In genomic region chr16:53071748-53072301, GRCh38 we compare ENCODE assay signal across 7 cellular contexts. TPM values are rescaled to one million over a fixed set of nuclear protein-coding genes. Genes with fewer than 3 reads are reported as not detected.
DNase-seq lines count a peak whose midpoint lies in the region; ATAC-seq and TF ChIP-seq lines count a peak whose summit lies in the region.

No MANE protein-coding gene starts in this region.

- peaks cover 8% of the 10 kb centered on the region for H3K4me1 ChIP-seq in ectodermal cell (ENCODE audit: control insufficient read depth, insufficient read depth, low read length)
- H3K4me1 ChIP-seq in CD8-positive, alpha-beta memory T cell (ENCODE audit: insufficient read depth, low read length), result peaks cover 24% of the 10 kb centered on the region

- WGBS in ectodermal cell, 2 experiments, result 45 to 53% methylated on average over 6 of the region's 6 CpGs

- H3K4me3 Mint-ChIP-seq in CD8-positive, alpha-beta memory T cell, result peak overlapping the region in 1 of 7 donors; percentile 75

- intact Hi-C loops in posterior vena cava (cut with DNase I), result no loop called here

- peaks cover 49 to 62% (median 60%) of the 10 kb centered on the region in 3 donors for H3K4me1 Mint-ChIP-seq in CD8-positive, alpha-beta memory T cell

- CTCF ChIA-PET in CD8-positive, alpha-beta memory T cell (lab: Charles Lee), result interaction anchor here (10.0 kb wide), 1 partner anchor 16 kb away, joined by 66 read pairs; the partner anchor contains the start of gene CHD9

- peaks cover 3% of the 10 kb centered on the region for H3K9me3 ChIP-seq in ectodermal cell (ENCODE audit: control insufficient read depth, low read length)
- H3K9me3 ChIP-seq in CD8-positive, alpha-beta memory T cell (ENCODE audit: low read length), result no peaks in the 10 kb centered on the region

- H3K36me3 Mint-ChIP-seq in CD8-positive, alpha-beta memory T cell, result peaks cover 4 to 12% (median 8%) of the 10 kb centered on the region in 3 donors

- H3K27ac Mint-ChIP-seq in CD8-positive, alpha-beta memory T cell, result peak overlapping the region in 3 of 8 donors; percentile 13 to 57 (median 24)

- H3K27ac ChIP-seq in HL-60 (replicated peaks), result 0 out of 2 replicates have a peak overlapping the region, but pooled peaks have one; percentile 1
- H3K27ac ChIP-seq in ectodermal cell (ENCODE audit: insufficient read depth, low read depth, low read length, poor library complexity, severe bottlenecking), result peak overlapping the region; percentile 20
- no peak overlapping the region for H3K27ac ChIP-seq in CD8-positive, alpha-beta memory T cell (ENCODE audit: low read depth, low read length)

- H3K27me3 Mint-ChIP-seq in CD8-positive, alpha-beta memory T cell, result no peaks in the 10 kb centered on the region

- H3K27me3 ChIP-seq in HL-60 (ENCODE audit: insufficient read depth, poor library complexity, severe bottlenecking) (no peaks in the 10 kb centered on the region), ectodermal cell (ENCODE audit: control insufficient read depth, insufficient read depth, low read length, poor library complexity, severe bottlenecking) (no peaks in the 10 kb centered on the region)
- H3K27me3 ChIP-seq in CD8-positive, alpha-beta memory T cell (ENCODE audit: insufficient read depth, low read length, poor library complexity, severe bottlenecking), result no peaks in the 10 kb centered on the region

- ATAC-seq in GM21360 (IDR thresholded peaks at IDR 0.05; ENCODE audit: unreplicated experiment), result peak; percentile 53

- TF ChIP-seq CTCF in HL-60 (IDR thresholded peaks at IDR 0.05; ENCODE audit: insufficient read depth, low read length), result no peak

- H3K9me3 Mint-ChIP-seq in CD8-positive, alpha-beta memory T cell, result peaks cover 0 to 5% (median 0%) of the 10 kb centered on the region in 5 donors

- POLR2A ChIA-PET in CD8-positive, alpha-beta memory T cell (lab: Charles Lee), result no interaction called here

- no peaks in the 10 kb centered on the region for H3K36me3 ChIP-seq in ectodermal cell (ENCODE audit: control insufficient read depth, insufficient read depth, low read length)
- no peaks in the 10 kb centered on the region for H3K36me3 ChIP-seq in CD8-positive, alpha-beta memory T cell (ENCODE audit: insufficient read depth, low read length)

- DNase-seq in HL-60 (ENCODE audit: low read depth in 1 of 2, low spot score in 1 of 2) (no peak), posterior vena cava (ENCODE audit: low spot score) (peak; percentile 86)
- no peak for DNase-seq in CD8-positive, alpha-beta memory T cell
- DNase-seq in NK-92 treated with Interleukin-12 subunit alpha and Interleukin-12 subunit beta, amount 100 ng/mL, for 24 hours (lab: John Stamatoyannopoulos, UW), result no peak
- no peak for DNase-seq in stimulated activated CD8-positive, alpha-beta memory T cell treated with anti-CD3 and anti-CD28 coated beads, Interleukin-4, amount 100 ng/mL, for 48 hours

- H3K4me3 ChIP-seq in HL-60 (replicated peaks; ENCODE audit: insufficient read depth, low read length) (no peak overlapping the region), ectodermal cell (ENCODE audit: insufficient read depth, low read depth, low read length) (no peak overlapping the region)
- H3K4me3 ChIP-seq in CD8-positive, alpha-beta memory T cell (ENCODE audit: low read length), result no peak overlapping the region

RNA-seq across cellular contexts. Expression of gene CHD9, which starts 17.0 kb away (rescaled TPM):
- 44.4 TPM for polyA plus RNA-seq in ectodermal cell (2013, experiment 1 of 4)
- polyA plus RNA-seq in ectodermal cell (2013, experiment 2 of 4), result 45.1 TPM
- 35.2 TPM for polyA plus RNA-seq in ectodermal cell (2013, experiment 3 of 4)
- 46.3 TPM for polyA plus RNA-seq in ectodermal cell (2013, experiment 4 of 4)
- total RNA-seq in posterior vena cava, result 10 to 100 TPM; 84.7 to 90.4 TPM
- total RNA-seq in CD8-positive, alpha-beta memory T cell, result 10 to 100 TPM; 17.4 to 21.8 TPM
- 57.4 TPM for polyA plus RNA-seq in CD8-positive, alpha-beta memory T cell

RNA-seq across cellular contexts. Expression of gene CHD9NB, which starts 19.1 kb away (rescaled TPM):
- 3.5 TPM for polyA plus RNA-seq in ectodermal cell (2013, experiment 1 of 4)
- polyA plus RNA-seq in ectodermal cell (2013, experiment 2 of 4), result 2.8 TPM
- 2.3 TPM for polyA plus RNA-seq in ectodermal cell (2013, experiment 3 of 4)
- 2.2 TPM for polyA plus RNA-seq in ectodermal cell (2013, experiment 4 of 4)
- 1 to 10 TPM; 1.0 to 3.2 TPM for total RNA-seq in posterior vena cava
- total RNA-seq in CD8-positive, alpha-beta memory T cell, result 1 to 10 TPM in 1 of 2 experiments, under 1 TPM in 1; 0.79 to 1.0 TPM
- polyA plus RNA-seq in CD8-positive, alpha-beta memory T cell, result not detected
